Comparison of ENCODE assay signal across 8 cellular contexts in genomic region chr10:116599991-116600390, GRCh38. TPM values are rescaled to one million over a fixed set of nuclear protein-coding genes. Genes with fewer than 3 reads are reported as not detected.
"Had no signal": no experiment of that assay in that cellular context is flagged by ENCODE, and none has a peak within 500 bp of the region (broad histone marks: within the 10 kb centered on the region; RNA-seq: fewer than 3 reads in every experiment).

No MANE protein-coding gene starts in this region.

- H3K4me3 Mint-ChIP-seq: H9 had no signal

- ATAC-seq: K562 had no signal

- DNase-seq: GOT3, H9, HCEC 1CT, IMR-90, KG1 had no signal

- H3K9me3 Mint-ChIP-seq: H9 had no signal

- H3K4me3 ChIP-seq: K562 had no signal

- H3K27ac Mint-ChIP-seq: H9 had no signal

RNA-seq across cellular contexts. Expression of gene PNLIPRP1, which starts 9.2 kb away (rescaled TPM):
- total RNA-seq: H4, H9, HT-29, IMR-90 had no signal
- polyA plus RNA-seq: IMR-90, K562 had no signal

RNA-seq across cellular contexts. Expression of gene PNLIPRP2, which starts 20.8 kb away (rescaled TPM):
- total RNA-seq: H4, HT-29, IMR-90 had no signal
- polyA plus RNA-seq: IMR-90, K562 had no signal

RNA-seq across cellular contexts. Expression of gene PNLIP, which starts 54.3 kb away (rescaled TPM):
- total RNA-seq: H4, H9, HT-29, IMR-90 had no signal
- polyA plus RNA-seq: IMR-90, K562 had no signal
